In the genomic region with DNA sequence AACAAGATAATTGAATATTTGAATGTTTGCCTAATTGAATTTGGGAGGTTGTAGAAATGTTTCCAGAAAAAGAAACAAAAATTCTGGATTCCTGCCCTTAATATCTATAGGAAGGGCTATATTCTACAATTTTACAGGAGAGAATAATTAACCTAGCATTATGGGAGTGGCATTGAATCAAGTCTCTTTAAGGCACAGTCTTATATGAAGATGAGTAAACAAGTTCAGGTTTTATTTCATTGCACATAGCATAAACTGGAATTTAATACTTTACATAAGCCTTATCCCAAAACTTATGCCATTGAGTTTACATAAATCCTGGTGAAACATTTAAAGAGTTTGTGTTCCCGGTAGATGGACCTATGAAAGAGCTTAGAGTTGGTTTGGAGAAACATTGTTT, we compare ENCODE assay signal across 21 cellular contexts.
DNase-seq lines count a peak whose midpoint lies in the region; ATAC-seq, FAIRE-seq and TF ChIP-seq lines count a peak whose summit lies in the region.
"Had no signal": no experiment of that assay in that cellular context is flagged by ENCODE, and none has a peak within 500 bp of the region (broad histone marks: within the 10 kb centered on the region; RNA-seq: fewer than 3 reads in every experiment).

No MANE protein-coding gene starts in this region.

- ATAC-seq in mucosa of descending colon (peak; percentile 80), GM18861 (IDR thresholded peaks at IDR 0.05; ENCODE audit: unreplicated experiment) (no peak)
- ATAC-seq: A549; CD8-positive, alpha-beta T cell had no signal

- no peaks in the 10 kb centered on the region for H3K9me3 ChIP-seq in OCI-LY3 (ENCODE audit: insufficient read depth, low read length)
- no peaks in the 10 kb centered on the region for H3K9me3 ChIP-seq in hepatocyte (ENCODE audit: low read depth)
- no peaks in the 10 kb centered on the region for H3K9me3 ChIP-seq in mucosa of descending colon
- no peaks in the 10 kb centered on the region for H3K9me3 ChIP-seq in SK-N-SH
- H3K9me3 ChIP-seq: A549, Caco-2 had no signal

- H2AFZ ChIP-seq in OCI-LY3 (ENCODE audit: low read depth, low read length) (0 out of 2 replicates have a peak overlapping the region, but pooled peaks have one; percentile 41), hepatocyte (no peak overlapping the region), SK-N-SH (ENCODE audit: low read depth) (no peak overlapping the region)

- no peak for TF ChIP-seq POLR2A in H54 (IDR thresholded peaks at IDR 0.05; ENCODE audit: low read depth, low read length)

- no peak for TF ChIP-seq RAD21 in SK-N-SH (IDR thresholded peaks at IDR 0.05; ENCODE audit: low read length)

- no peak for TF ChIP-seq EP300 in SK-N-SH (IDR thresholded peaks at IDR 0.05; ENCODE audit: borderline replicate concordance in 1 of 2, low read depth in 1 of 2, low read length in 1 of 2)

- intact Hi-C loops in mucosa of descending colon (cut with DNase I, micrococcal nuclease), result no loop called here

- H3K4me2 ChIP-seq in OCI-LY3 (ENCODE audit: low read length), result no peak overlapping the region
- no peak overlapping the region for H3K4me2 ChIP-seq in hepatocyte
- no peak overlapping the region for H3K4me2 ChIP-seq in SK-N-SH
- H3K4me2 ChIP-seq: A549; BLaER1 treated with 17β-estradiol and CSF1 and Interleukin-3, amounts not matched to agents 10 nM and 100 nM had no signal

- no peaks in the 10 kb centered on the region for H3K27me3 ChIP-seq in OCI-LY3 (ENCODE audit: low read depth, low read length)
- H3K27me3 ChIP-seq in hepatocyte, result no peaks in the 10 kb centered on the region
- H3K27me3 ChIP-seq in SK-N-SH (ENCODE audit: insufficient read depth), result no peaks in the 10 kb centered on the region
- H3K27me3 ChIP-seq: BLaER1 treated with 17β-estradiol and CSF1 and Interleukin-3, amounts not matched to agents 10 nM and 100 nM had no signal

- no peak overlapping the region for H3K27ac ChIP-seq in OCI-LY3 (ENCODE audit: low read length)
- peak overlapping the region; percentile 11 for H3K27ac ChIP-seq in hepatocyte
- H3K27ac ChIP-seq in SK-N-SH (ENCODE audit: low read depth in 2 of 2, low read length in 1 of 2), result no peak overlapping the region
- H3K27ac ChIP-seq: 22Rv1; A549; BLaER1 treated with 17β-estradiol and CSF1 and Interleukin-3, amounts not matched to agents 10 nM and 100 nM; C4-2B had no signal

- H4K20me1 ChIP-seq in OCI-LY3 (ENCODE audit: insufficient read depth, low read length) (no peaks in the 10 kb centered on the region), hepatocyte (ENCODE audit: insufficient read depth, poor library complexity, severe bottlenecking) (no peaks in the 10 kb centered on the region), SK-N-SH (ENCODE audit: insufficient read depth) (no peaks in the 10 kb centered on the region)
- H4K20me1 ChIP-seq: BLaER1 treated with 17β-estradiol and CSF1 and Interleukin-3, amounts not matched to agents 10 nM and 100 nM had no signal

- no peak for DNase-seq in H54 (ENCODE audit: insufficient read length, low spot score)
- no peak for DNase-seq in hepatocyte (ENCODE audit: low spot score)
- DNase-seq in mucosa of descending colon, result no peak
- DNase-seq in stimulated activated CD4-positive, alpha-beta T cell treated with anti-CD3 and anti-CD28 coated beads, Interleukin-2, amount 100 ng/mL, for 48 hours, result no peak
- DNase-seq in SK-N-SH, result no peak
- no peak for DNase-seq in NCI-H2107 treated with DMSO at 0.1 percent for 48 hours (lab: John Stamatoyannopoulos, UW; ENCODE audit: unreplicated experiment)
- DNase-seq: AML-193; Caco-2; Calu3; CD4-positive, alpha-beta T cell; CD8-positive, alpha-beta T cell; DMS79 treated with DMSO at 0.1 percent for 48 hours; GF-D8 had no signal

- 48% methylated on average over 1 of the region's 1 CpG for WGBS in hepatocyte (ENCODE audit: low lambda C conversion rate, missing lambda C conversion rate)
- WGBS in SK-N-SH (ENCODE audit: low lambda C conversion rate), result 79% methylated on average over 1 of the region's 1 CpG

- H3K79me2 ChIP-seq in OCI-LY3 (ENCODE audit: low read length) (no peaks in the 10 kb centered on the region), hepatocyte (no peaks in the 10 kb centered on the region), SK-N-SH (ENCODE audit: insufficient read depth) (no peaks in the 10 kb centered on the region)

- H3K9me2 ChIP-seq in hepatocyte (replicated peaks; ENCODE audit: insufficient read depth) (no peaks in the 10 kb centered on the region), SK-N-SH (no peaks in the 10 kb centered on the region)

- TF ChIP-seq CTCF in OCI-LY3 (IDR thresholded peaks at IDR 0.05; ENCODE audit: low read depth, low read length), result no peak
- no peak for TF ChIP-seq CTCF in hepatocyte (IDR thresholded peaks at IDR 0.05; ENCODE audit: poor library complexity)
- TF ChIP-seq CTCF in mucosa of descending colon (IDR thresholded peaks at IDR 0.05), result no peak
- no peak for TF ChIP-seq CTCF in SK-N-SH (IDR thresholded peaks at IDR 0.05)

- peak; percentile 52 for FAIRE-seq in H54 (lab: Jason Lieb, UNC)
- FAIRE-seq: A549, G401.6, GM12891 had no signal

- POLR2A ChIA-PET in SK-N-SH (lab: Yijun Ruan, JAX), result no interaction called here

- H3F3A ChIP-seq in SK-N-SH (replicated peaks; ENCODE audit: insufficient read depth), result peaks cover 3% of the 10 kb centered on the region

- H3K4me1 ChIP-seq in OCI-LY3 (ENCODE audit: low read length) (no peaks in the 10 kb centered on the region), hepatocyte (ENCODE audit: insufficient read depth) (peaks cover 15% of the 10 kb centered on the region), mucosa of descending colon (ENCODE audit: low read depth) (peaks cover 15% of the 10 kb centered on the region), SK-N-SH (ENCODE audit: control insufficient read depth in 1 of 2, insufficient read depth in 2 of 2, low read depth in 1 of 2, low read length in 1 of 2) (peaks cover 2 to 4% of the 10 kb centered on the region in 2 experiments; a peak in 1 of 4 replicates)
- H3K4me1 ChIP-seq: A549, Caco-2 had no signal

- CTCF ChIA-PET in SK-N-SH (lab: Yijun Ruan, JAX), result interaction anchor here (1.1 kb wide), 1 partner anchor 108 kb away, joined by 3 read pairs; no protein-coding TSS in a partner anchor

- no peak overlapping the region for H3K4me3 ChIP-seq in OCI-LY3 (ENCODE audit: low read length)
- no peak overlapping the region for H3K4me3 ChIP-seq in hepatocyte
- H3K4me3 ChIP-seq in mucosa of descending colon, result no peak overlapping the region
- no peak overlapping the region for H3K4me3 ChIP-seq in SK-N-SH (ENCODE audit: low read depth in 2 of 2, low read length in 1 of 2)
- H3K4me3 ChIP-seq: A549; BLaER1 treated with 17β-estradiol and CSF1 and Interleukin-3, amounts not matched to agents 10 nM and 100 nM had no signal

- H3K36me3 ChIP-seq in OCI-LY3 (replicated peaks; ENCODE audit: low read depth, low read length) (no peaks in the 10 kb centered on the region), hepatocyte (replicated peaks; ENCODE audit: insufficient read depth, low read depth) (no peaks in the 10 kb centered on the region), mucosa of descending colon (ENCODE audit: low read depth) (no peaks in the 10 kb centered on the region), SK-N-SH (replicated peaks in 1 of 2; ENCODE audit: control insufficient read depth in 1 of 2, insufficient read depth in 2 of 2, low read length in 1 of 2) (no peaks in the 10 kb centered on the region)
- H3K36me3 ChIP-seq: BLaER1 treated with 17β-estradiol and CSF1 and Interleukin-3, amounts not matched to agents 10 nM and 100 nM had no signal

- H3K9ac ChIP-seq in OCI-LY3 (ENCODE audit: low read length) (no peak overlapping the region), SK-N-SH (no peak overlapping the region)
- H3K9ac ChIP-seq: BLaER1 treated with 17β-estradiol and CSF1 and Interleukin-3, amounts not matched to agents 10 nM and 100 nM had no signal

TF ChIP-seq in SK-N-SH, 30 proteins besides CTCF, POLR2A, EP300 and RAD21 (continues in another document):
- TF ChIP-seq MXI1 (IDR thresholded peaks at IDR 0.05; ENCODE audit: low read depth, low read length) (no peak), SIN3A (IDR thresholded peaks at IDR 0.05; ENCODE audit: borderline replicate concordance, low read depth, low read length) (no peak), RCOR1 (IDR thresholded peaks at IDR 0.05; ENCODE audit: low read length) (no peak), FOXJ3 (CRISPR knock-in tag; IDR thresholded peaks at IDR 0.05) (no peak), TAF1 (IDR thresholded peaks at IDR 0.05; ENCODE audit: borderline replicate concordance, low read depth, low read length) (no peak), REST (IDR thresholded peaks at IDR 0.05; ENCODE audit: low read depth, low read length) (no peak), GABPA (IDR thresholded peaks at IDR 0.05; ENCODE audit: low read depth) (no peak), SMC3 (IDR thresholded peaks at IDR 0.05; ENCODE audit: low read depth, low read length) (no peak)
